Comparison of ENCODE assay signal across 1 cellular context in the genomic region with DNA sequence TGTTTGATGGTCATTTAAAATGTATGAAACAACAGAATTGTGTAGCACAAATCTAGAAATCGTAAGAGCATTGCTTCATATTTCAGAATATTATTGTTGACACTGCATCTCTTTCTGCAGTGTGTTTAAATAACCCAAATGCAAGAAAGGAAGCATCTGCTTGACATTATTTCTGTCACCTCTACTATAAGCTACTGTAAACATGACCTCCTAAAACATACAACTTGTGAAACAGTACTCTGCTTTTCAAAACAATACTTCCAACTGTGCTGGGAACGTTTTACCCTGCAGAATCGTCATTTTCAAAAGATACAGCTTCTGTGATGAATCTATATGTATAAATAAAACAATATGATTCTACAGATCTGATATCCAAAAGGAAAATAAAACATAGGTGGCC.
TF ChIP-seq lines count a peak whose summit lies in the region.

No MANE protein-coding gene starts in this region.

TF ChIP-seq in endothelial cell of umbilical vein, 7 proteins besides CTCF, POLR2A, EP300 and RAD21 (continued from another document):
- TF ChIP-seq POLR2AphosphoS5 (IDR thresholded peaks at IDR 0.05; ENCODE audit: insufficient read depth, low read depth, low read length) (no peak), FOS (IDR thresholded peaks at IDR 0.05; ENCODE audit: borderline replicate concordance, insufficient read depth, low read length) (no peak)
